Comparison of ENCODE assay signal across 7 cellular contexts in genomic region chr15:26772588-26773484, GRCh38. TPM values are rescaled to one million over a fixed set of nuclear protein-coding genes. Genes with fewer than 3 reads are reported as not detected.
DNase-seq lines count a peak whose midpoint lies in the region; ATAC-seq and TF ChIP-seq lines count a peak whose summit lies in the region.

TSS of gene GABRB3 (minus strand) at chr15:26773066.

- in situ Hi-C loops in SK-MEL-5 (cut with HindIII; ENCODE audit: low pct_unique_long_range_greater_than_20kb, low sequenced_read_pairs), result no loop called here

- H3K27ac ChIP-seq in HUES6 (ENCODE audit: low read depth, low read length), result peak within 1 kb of the TSS; percentile 36; the same call in 1 of the 2 replicates
- peak within 1 kb of the TSS; percentile 53 to 64 for H3K27ac ChIP-seq in right atrium auricular region

- H3K4me1 ChIP-seq in HUES6 (ENCODE audit: control insufficient read depth, insufficient read depth, low read length) (peaks cover 42% of the 10 kb centered on the region), right atrium auricular region (peaks cover 0 to 20% of the 10 kb centered on the region in 2 donors)

- peak within 1 kb of the TSS; percentile 86 for H3K9ac ChIP-seq in HUES6 (ENCODE audit: low read length)

- intact Hi-C loops in sciatic nerve (cut with DNase I), result no loop called here

- H3K36me3 ChIP-seq in HUES6 (ENCODE audit: control insufficient read depth, insufficient read depth, low read length) (no peaks in the 10 kb centered on the region), right atrium auricular region (no peaks in the 10 kb centered on the region)

- peak; percentile 65 for DNase-seq in SK-MEL-5 (ENCODE audit: low read depth, low spot score)
- DNase-seq in right atrium auricular region (ENCODE audit: low spot score), result no peak
- peak; percentile 70 for DNase-seq in sciatic nerve (ENCODE audit: low spot score)
- no peak for DNase-seq in glomerular visceral epithelial cell (ENCODE audit: extremely low spot score)
- DNase-seq in MV-4-11 (lab: John Stamatoyannopoulos, UW), result no peak

- H3K27me3 ChIP-seq in HUES6 (ENCODE audit: control insufficient read depth, insufficient read depth, low read length) (no peaks in the 10 kb centered on the region), right atrium auricular region (no peaks in the 10 kb centered on the region)

- ATAC-seq in sciatic nerve, result peak; percentile 63
- no peak for ATAC-seq in GM21367 (IDR thresholded peaks at IDR 0.05; ENCODE audit: unreplicated experiment)

- peak within 1 kb of the TSS; percentile 85 for H3K4me3 ChIP-seq in HUES6 (ENCODE audit: low read depth, low read length)
- H3K4me3 ChIP-seq in right atrium auricular region, result peak within 1 kb of the TSS; percentile 51 to 62

- no peaks in the 10 kb centered on the region for H3K9me3 ChIP-seq in HUES6 (ENCODE audit: control insufficient read depth, insufficient read depth, low read depth, low read length)
- no peaks in the 10 kb centered on the region for H3K9me3 ChIP-seq in right atrium auricular region

- no peak for TF ChIP-seq CTCF in right atrium auricular region (IDR thresholded peaks at IDR 0.05)

RNA-seq across cellular contexts. Expression of gene GABRB3, which starts in this region (rescaled TPM):
- 22.2 and 24.4 TPM in 2 replicates for total RNA-seq in SK-MEL-5 (2014; rRNA removed; shearing (Covaris generic))
- 19.1 and 23.0 TPM in 2 replicates for polyA plus RNA-seq in SK-MEL-5 (2015; cell fraction: cytosol; rRNA removed)
- 8.5 and 15.7 TPM in 2 replicates for polyA plus RNA-seq in SK-MEL-5 (2015; cell fraction: nucleus; rRNA removed)
- total RNA-seq in right atrium auricular region, result 10 to 100 TPM; 12.9 to 20.9 TPM
- total RNA-seq in sciatic nerve, result 4.5 TPM

Comparison
In these comparisons a context has a peak if more than half of its experiments do, and no peak if none do; other contexts are left out.
1. DNase-seq: peak in SK-MEL-5 (single experiment) and sciatic nerve (single experiment); none in right atrium auricular region (single experiment), glomerular visceral epithelial cell (single experiment) and MV-4-11 (single experiment).